In the genomic region with DNA sequence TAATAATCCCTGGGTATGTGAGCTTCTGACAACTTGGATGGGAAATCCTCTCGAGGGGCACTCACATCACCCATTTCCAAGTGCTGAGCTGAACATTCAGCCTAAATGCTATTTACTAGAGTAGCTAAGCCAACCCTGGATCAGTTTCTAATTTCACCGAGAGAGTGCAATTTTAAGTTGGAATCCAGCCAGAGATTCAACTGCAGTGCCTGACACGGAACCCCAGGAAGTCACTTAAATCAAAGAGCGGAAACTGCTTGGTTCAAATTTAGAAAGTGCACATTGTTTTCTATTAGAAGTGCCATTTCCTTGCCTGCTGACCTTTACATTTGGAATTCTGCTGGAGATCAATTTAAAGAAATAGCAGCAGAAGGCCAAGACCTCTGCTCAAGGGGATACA, we compare ENCODE assay signal across 10 cellular contexts. TPM values are rescaled to one million over a fixed set of nuclear protein-coding genes. Genes with fewer than 3 reads are reported as not detected.
DNase-seq lines count a peak whose midpoint lies in the region; ATAC-seq and TF ChIP-seq lines count a peak whose summit lies in the region.
"Had no signal": no experiment of that assay in that cellular context is flagged by ENCODE, and none has a peak within 500 bp of the region (broad histone marks: within the 10 kb centered on the region; RNA-seq: fewer than 3 reads in every experiment).

No MANE protein-coding gene starts in this region.

- peak overlapping the region; percentile 16; the same call in 1 of the 2 replicates for H3K4me3 ChIP-seq in GM08714 (ENCODE audit: low read length)
- no peak overlapping the region for H3K4me3 ChIP-seq in astrocyte of the spinal cord (ENCODE audit: low read depth, low read length)
- H3K4me3 ChIP-seq in HAP-1 = no peak overlapping the region
- H3K4me3 ChIP-seq: uterus had no signal

- H3K4me3 Mint-ChIP-seq in nephron progenitor cell (peak overlapping the region; percentile 42), H9 (peak overlapping the region in 1 of 2 experiments; percentile 57; a peak in 1 of 5 replicates)

- no peak overlapping the region for H4K91ac ChIP-seq in H9 (ENCODE audit: insufficient read length, low read depth, low read length)

- no peak overlapping the region for H3K4ac ChIP-seq in H9 (ENCODE audit: low read depth, low read length)

- H2BK5ac ChIP-seq in H9 (ENCODE audit: insufficient read length, low read length) = no peak overlapping the region

- H3K9me3 ChIP-seq in H9 (ENCODE audit: control insufficient read depth, low read depth, low read length) = no peaks in the 10 kb centered on the region
- no peaks in the 10 kb centered on the region for H3K9me3 ChIP-seq in HAP-1
- H3K9me3 ChIP-seq: uterus had no signal

- no peak overlapping the region for H2BK120ac ChIP-seq in H9 (ENCODE audit: low read depth, low read length, poor library complexity, severe bottlenecking)

- no peak overlapping the region for H3K27ac ChIP-seq in H9 (ENCODE audit: insufficient read length, low read depth, low read length)
- H3K27ac ChIP-seq: uterus had no signal

- H3K27me3 Mint-ChIP-seq in nephron progenitor cell (ENCODE audit: low read depth, poor library complexity) (no peaks in the 10 kb centered on the region), H9 (ENCODE audit: low read depth) (no peaks in the 10 kb centered on the region; the same call in 1 of the 2 replicates)

- no peak overlapping the region for H3T11ph ChIP-seq in H9 (ENCODE audit: low read length)

- H3K4me1 Mint-ChIP-seq in nephron progenitor cell (peaks cover 96% of the 10 kb centered on the region), H9 (peaks cover 70 to 77% of the 10 kb centered on the region in 2 experiments)

- H3K79me1 ChIP-seq in H9 (ENCODE audit: insufficient read depth, low read depth, low read length, poor library complexity, severe bottlenecking) = no peaks in the 10 kb centered on the region

- H4K20me1 ChIP-seq in H9 (ENCODE audit: control insufficient read depth, insufficient read depth, insufficient read length) = peaks cover 6% of the 10 kb centered on the region

- WGBS in H9 (ENCODE audit: extremely low coverage, insufficient read length, low lambda C conversion rate) = no CpG with 5 or more reads among the region's 4 CpGs

- no peaks in the 10 kb centered on the region for H3K36me3 ChIP-seq in HAP-1 (replicated peaks)
- H3K36me3 ChIP-seq: uterus had no signal

- H3K4me2 ChIP-seq in H9 (ENCODE audit: insufficient read depth, insufficient read length, low read length) = no peak overlapping the region

- H3K27me3 ChIP-seq in H9 (ENCODE audit: insufficient read depth, low read length) (no peaks in the 10 kb centered on the region), HAP-1 (ENCODE audit: low read depth) (no peaks in the 10 kb centered on the region)
- H3K27me3 ChIP-seq: uterus had no signal

- no peak overlapping the region for H2BK15ac ChIP-seq in H9 (ENCODE audit: low read depth, low read length)

- H3K36me3 Mint-ChIP-seq in nephron progenitor cell (ENCODE audit: low read depth) = peaks cover 51% of the 10 kb centered on the region
- H3K36me3 Mint-ChIP-seq in H9 (ENCODE audit: insufficient read depth in 1 of 3, low read depth in 3 of 3) = peaks cover 25 to 87% (median 85%) of the 10 kb centered on the region in 3 experiments

- H4K8ac ChIP-seq in H9 (replicated peaks; ENCODE audit: insufficient read length, low read depth, low read length) = no peak overlapping the region

- peaks cover 6% of the 10 kb centered on the region for H3K23me2 ChIP-seq in H9 (ENCODE audit: insufficient read length, low read depth, low read length, poor library complexity, severe bottlenecking)

- no peak overlapping the region for H3K14ac ChIP-seq in H9 (ENCODE audit: insufficient read depth, low read length)

- H3K9ac ChIP-seq in H9 (ENCODE audit: extremely low read depth, insufficient read length, low read length) = no peak overlapping the region

- H3K4me1 ChIP-seq in H9 (ENCODE audit: insufficient read depth, low read length) (peaks cover 16% of the 10 kb centered on the region), HAP-1 (no peaks in the 10 kb centered on the region)
- H3K4me1 ChIP-seq: uterus had no signal

- no peak overlapping the region for H3K23ac ChIP-seq in H9 (ENCODE audit: insufficient read length, low read depth, low read length)

- H3K79me2 ChIP-seq in H9 (ENCODE audit: insufficient read depth, low read length) = peaks cover 98% of the 10 kb centered on the region

- no peak overlapping the region for H2BK12ac ChIP-seq in H9 (ENCODE audit: insufficient read length, low read depth, low read length)

- TF ChIP-seq CTCF in astrocyte of the spinal cord (IDR thresholded peaks at IDR 0.05; ENCODE audit: low read depth, low read length) (no peak), nephron progenitor cell (IDR thresholded peaks at IDR 0.05) (no peak), H9 (conservative IDR thresholded peaks at IDR 0.05) (no peak)

- H2AFZ ChIP-seq in H9 (ENCODE audit: low read length) = no peak overlapping the region

- ATAC-seq in HG02981 (IDR thresholded peaks at IDR 0.05; ENCODE audit: unreplicated experiment) (no peak), HG03196 (IDR thresholded peaks at IDR 0.05; ENCODE audit: unreplicated experiment) (no peak)
- ATAC-seq: activated CD4-positive, CD25-positive, alpha-beta regulatory T cell treated with anti-CD3 and anti-CD28 coated beads, Interleukin-2, amount 50 U/mL, for 24 hours had no signal

- no peak overlapping the region for H3K56ac ChIP-seq in H9 (ENCODE audit: insufficient read length, low read depth, low read length)

- H2BK20ac ChIP-seq in H9 (ENCODE audit: low read depth, low read length, poor library complexity, severe bottlenecking) = no peak overlapping the region

- H4K5ac ChIP-seq in H9 (ENCODE audit: insufficient read length, low read depth, low read length) = no peak overlapping the region

- H3K18ac ChIP-seq in H9 (ENCODE audit: insufficient read length, low read depth, low read length) = no peak overlapping the region

- H3K27ac Mint-ChIP-seq in nephron progenitor cell (peak overlapping the region; percentile 50), H9 (peak overlapping the region in 1 of 3 experiments; percentile 84; a peak in 1 of 7 replicates)

- H2AK5ac ChIP-seq in H9 (ENCODE audit: insufficient read length, low read length) = no peak overlapping the region

- DNase-seq in NCI-H1694 treated with DMSO at 0.1 percent for 48 hours (lab: John Stamatoyannopoulos, UW) (peak; percentile 20), astrocyte of the spinal cord (ENCODE audit: low read depth, low spot score) (peak; percentile 79), nephron progenitor cell (no peak), H9 (no peak), HAP-1 (ENCODE audit: low spot score in 2 of 2) (no peak)
- DNase-seq: uterus had no signal

- no peaks in the 10 kb centered on the region for H3K9me3 Mint-ChIP-seq in nephron progenitor cell
- no peaks in the 10 kb centered on the region for H3K9me3 Mint-ChIP-seq in H9

- in situ Hi-C loops in astrocyte of the spinal cord (cut with HindIII; ENCODE audit: low sequenced_read_pairs) = no loop called here
- in situ Hi-C loops in HAP-1 (cut with MboI; ENCODE audit: low sequenced_read_pairs) = no loop called here

RNA-seq across cellular contexts. Expression of gene SPRY4, which starts 8.8 kb away (rescaled TPM):
- 92.4 and 95.9 TPM in 2 replicates for total RNA-seq in H9 (2021)

Comparison
In these comparisons a context has a peak if more than half of its experiments do, and no peak if none do; other contexts are left out.
1. DNase-seq: peak in NCI-H1694 treated with DMSO at 0.1 percent for 48 hours (single experiment) and astrocyte of the spinal cord (single experiment); none in nephron progenitor cell (single experiment), H9 (single experiment) and HAP-1 (0 of 2).